In genomic region chr2:238868067-238868524, GRCh38 we compare ENCODE assay signal across 19 cellular contexts. TPM values are rescaled to one million over a fixed set of nuclear protein-coding genes. Genes with fewer than 3 reads are reported as not detected.
DNase-seq lines count a peak whose midpoint lies in the region; ATAC-seq and TF ChIP-seq lines count a peak whose summit lies in the region.
"Had no signal": no experiment of that assay in that cellular context is flagged by ENCODE, and none has a peak within 500 bp of the region (broad histone marks: within the 10 kb centered on the region; RNA-seq: fewer than 3 reads in every experiment).

No MANE protein-coding gene starts in this region.

- peak overlapping the region; percentile 81 for H3K4me2 ChIP-seq in skeletal muscle satellite cell (ENCODE audit: low read length)

- H3K9me3 ChIP-seq in RWPE2 (ENCODE audit: severe bottlenecking) = no peaks in the 10 kb centered on the region
- no peaks in the 10 kb centered on the region for H3K9me3 ChIP-seq in skeletal muscle satellite cell (replicated peaks; ENCODE audit: low read length)
- H3K9me3 ChIP-seq: lower lobe of right lung, neutrophil, testis had no signal

- H3K4me1 ChIP-seq in RWPE2 (ENCODE audit: insufficient read depth, poor library complexity, severe bottlenecking) (peaks cover 25% of the 10 kb centered on the region), skeletal muscle satellite cell (ENCODE audit: control insufficient read depth, insufficient read depth, low read length) (peaks cover 63% of the 10 kb centered on the region)

- ATAC-seq in RWPE2 (ENCODE audit: low read depth) = no peak

- peak overlapping the region; percentile 51 for H3K27ac ChIP-seq in RWPE2 (ENCODE audit: poor library complexity, severe bottlenecking)
- H3K27ac ChIP-seq: BLaER1 treated with 17β-estradiol and CSF1 and Interleukin-3, amounts not matched to agents 10 nM and 100 nM; lower lobe of right lung; neutrophil had no signal

- H3K36me3 ChIP-seq in RWPE2 (ENCODE audit: low read depth) = peaks cover 8% of the 10 kb centered on the region; the same call in 1 of the 2 replicates
- peaks cover 4% of the 10 kb centered on the region for H3K36me3 ChIP-seq in skeletal muscle satellite cell (ENCODE audit: insufficient read depth, low read length)
- H3K36me3 ChIP-seq: BLaER1 treated with 17β-estradiol and CSF1 and Interleukin-3, amounts not matched to agents 10 nM and 100 nM; lower lobe of right lung; neutrophil had no signal

- H3K9ac ChIP-seq in skeletal muscle satellite cell (ENCODE audit: low read depth, low read length) = peak overlapping the region; percentile 33
- H3K9ac ChIP-seq: BLaER1 treated with 17β-estradiol and CSF1 and Interleukin-3, amounts not matched to agents 10 nM and 100 nM had no signal

- TF ChIP-seq CTCF in RWPE2 (IDR thresholded peaks at IDR 0.05; ENCODE audit: poor library complexity, severe bottlenecking) (no peak), foreskin fibroblast (IDR thresholded peaks at IDR 0.05; ENCODE audit: low read depth, low read length) (no peak)

- H3K4me3 ChIP-seq in RWPE2 (ENCODE audit: severe bottlenecking) = no peak overlapping the region
- H3K4me3 ChIP-seq in foreskin fibroblast (ENCODE audit: low read depth in 1 of 2, low read length in 2 of 2) = peak overlapping the region in 1 of 2 donors; percentile 44
- H3K4me3 ChIP-seq in skeletal muscle satellite cell (ENCODE audit: low read length) = peak overlapping the region; percentile 53
- H3K4me3 ChIP-seq: BLaER1 treated with 17β-estradiol and CSF1 and Interleukin-3, amounts not matched to agents 10 nM and 100 nM; lower lobe of right lung; testis had no signal

- H3K27me3 ChIP-seq in RWPE2 (ENCODE audit: insufficient read depth, poor library complexity, severe bottlenecking) = no peaks in the 10 kb centered on the region
- no peaks in the 10 kb centered on the region for H3K27me3 ChIP-seq in skeletal muscle satellite cell (ENCODE audit: control insufficient read depth, insufficient read depth, low read length)
- H3K27me3 ChIP-seq: BLaER1 treated with 17β-estradiol and CSF1 and Interleukin-3, amounts not matched to agents 10 nM and 100 nM; testis had no signal

- peak; percentile 84 for DNase-seq in EH (ENCODE audit: low read depth)
- DNase-seq in RWPE2 (ENCODE audit: low spot score) = no peak
- DNase-seq in foreskin fibroblast = peak; percentile 91 to 96
- DNase-seq in NCI-H2196 (lab: John Stamatoyannopoulos, UW; ENCODE audit: unreplicated experiment) = no peak
- no peak for DNase-seq in iPS-NIHi11 (ENCODE audit: low spot score)
- DNase-seq in KG1 (lab: John Stamatoyannopoulos, UW) = no peak
- DNase-seq in NCI-H446 treated with DMSO at 0.1 percent for 48 hours (lab: John Stamatoyannopoulos, UW) = no peak
- DNase-seq: activated B cell treated with CpG ODN at 0.5 μM for 24 hours; activated CD8-positive, alpha-beta memory T cell treated with anti-CD3 and anti-CD28 coated beads, Interleukin-2, amount 50 U/mL, for 4 hours; activated naive CD4-positive, alpha-beta T cell treated with anti-CD3 and anti-CD28 coated beads, Interleukin-2, amount 10 ng/mL, durations not matched to agents 7 days and 5 days; central memory CD4-positive, alpha-beta T cell; lower lobe of right lung; NCI-H1048; stimulated activated CD4-positive, alpha-beta T cell treated with anti-CD3 and anti-CD28 coated beads, Interleukin-12 subunit alpha, Interleukin-12 subunit beta, amount 100 ng/mL, for 4 hours; T-helper 1 cell; testis had no signal

RNA-seq across cellular contexts. Expression of gene TWIST2, which starts 20.2 kb away (rescaled TPM):
- 34.7 and 38.7 TPM in 2 replicates for total RNA-seq in skeletal muscle satellite cell (2012; rRNA removed)
- total RNA-seq: activated B cell treated with CpG ODN at 0.5 μM for 24 hours had no signal

Comparison
In these comparisons a context has a peak if more than half of its experiments do, and no peak if none do; other contexts are left out.
1. DNase-seq: peak in EH (single experiment) and foreskin fibroblast (2 of 2); none in RWPE2 (single experiment), NCI-H2196 (single experiment), iPS-NIHi11 (single experiment), KG1 (single experiment) and NCI-H446 treated with DMSO at 0.1 percent for 48 hours (single experiment).